ENCODE assay signal across 20 cellular contexts in genomic region chr4:155591201-155591600, GRCh38.
"Had no signal": no experiment of that assay in that cellular context is flagged by ENCODE, and none has a peak within 500 bp of the region (broad histone marks: within the 10 kb centered on the region; RNA-seq: fewer than 3 reads in every experiment).

No MANE protein-coding gene starts in this region.

- H3K4me3 Mint-ChIP-seq: endodermal cell; natural killer cell; neural progenitor cell; stimulated activated effector memory CD8-positive, alpha-beta T cell treated with anti-CD3 and anti-CD28 coated beads, Interleukin-12 subunit alpha, Interleukin-12 subunit beta, amount 100 ng/mL, for 72 hours had no signal

- ATAC-seq: mucosa of descending colon; right lobe of liver; stimulated activated effector memory CD8-positive, alpha-beta T cell treated with anti-CD3 and anti-CD28 coated beads, Interleukin-12 subunit alpha, Interleukin-12 subunit beta, amount 100 ng/mL, for 72 hours; stimulated activated naive CD8-positive, alpha-beta T cell treated with anti-CD3 and anti-CD28 coated beads, Interleukin-15, Interleukin-2, amounts not matched to agents 100 U/mL and 50 U/mL, for 24 hours had no signal

- H3K4me1 Mint-ChIP-seq: stimulated activated effector memory CD8-positive, alpha-beta T cell treated with anti-CD3 and anti-CD28 coated beads, Interleukin-12 subunit alpha, Interleukin-12 subunit beta, amount 100 ng/mL, for 72 hours had no signal

- DNase-seq: central memory CD4-positive, alpha-beta T cell; effector CD4-positive, alpha-beta T cell; endodermal cell; erythroblast; foreskin melanocyte; heart left ventricle; islet precursor cell; mammary epithelial cell; mucosa of descending colon; natural killer cell; nucleus accumbens; ovary; right lobe of liver; stimulated activated CD4-positive, alpha-beta T cell treated with anti-CD3 and anti-CD28 coated beads, Interleukin-4, amount 100 ng/mL, for 1 hour; stimulated activated CD8-positive, alpha-beta memory T cell treated with anti-CD3 and anti-CD28 coated beads, Interleukin-4, amount 100 ng/mL, for 48 hours; stimulated activated naive CD8-positive, alpha-beta T cell treated with anti-CD3 and anti-CD28 coated beads, Interleukin-15, Interleukin-2, amounts not matched to agents 100 U/mL and 50 U/mL, for 24 hours; tibial artery had no signal

- H3K36me3 Mint-ChIP-seq: natural killer cell; neural progenitor cell; stimulated activated effector memory CD8-positive, alpha-beta T cell treated with anti-CD3 and anti-CD28 coated beads, Interleukin-12 subunit alpha, Interleukin-12 subunit beta, amount 100 ng/mL, for 72 hours had no signal

- H3K27ac Mint-ChIP-seq: endodermal cell; natural killer cell; progenitor cell of endocrine pancreas; stimulated activated effector memory CD8-positive, alpha-beta T cell treated with anti-CD3 and anti-CD28 coated beads, Interleukin-12 subunit alpha, Interleukin-12 subunit beta, amount 100 ng/mL, for 72 hours had no signal

- H3K9me3 Mint-ChIP-seq: endodermal cell, neural progenitor cell had no signal
